In genomic region chr9:87206064-87206661, GRCh38 we compare ENCODE assay signal across 19 cellular contexts.
DNase-seq lines count a peak whose midpoint lies in the region; TF ChIP-seq lines count a peak whose summit lies in the region.
"Had no signal": no experiment of that assay in that cellular context is flagged by ENCODE, and none has a peak within 500 bp of the region (broad histone marks: within the 10 kb centered on the region; RNA-seq: fewer than 3 reads in every experiment).

No MANE protein-coding gene starts in this region.

- CTCF ChIA-PET in BJ (lab: Yijun Ruan, JAX): no interaction called here

- in situ Hi-C loops in astrocyte of the cerebellum (cut with HindIII; ENCODE audit: low sequenced_read_pairs): no loop called here

- TF ChIP-seq CTCF in BJ (IDR thresholded peaks at IDR 0.05; ENCODE audit: insufficient read depth, low read depth, low read length) (no peak), astrocyte of the cerebellum (IDR thresholded peaks at IDR 0.05; ENCODE audit: low read depth, low read length, missing control alignments) (no peak)

- POLR2A ChIA-PET in BJ (lab: Charles Lee): no interaction called here

- no peaks in the 10 kb centered on the region for H3K27me3 ChIP-seq in BJ (ENCODE audit: control insufficient read depth, insufficient read depth, low read length)
- H3K27me3 ChIP-seq: BLaER1, gastrocnemius medialis had no signal

- DNase-seq in BJ (ENCODE audit: low read depth) (peak; percentile 90), HT1080 (ENCODE audit: low read depth) (peak; percentile 56), astrocyte of the cerebellum (ENCODE audit: low read depth) (peak; percentile 68), hepatic stellate cell (ENCODE audit: low spot score) (peak; percentile 27), NCI-H2107 (lab: John Stamatoyannopoulos, UW) (no peak), NCI-H2171 treated with DMSO at 0.1 percent for 48 hours (lab: John Stamatoyannopoulos, UW) (no peak), NOMO-1 treated with dmso at 0.1 percent for 144 hours (lab: John Stamatoyannopoulos, UW; ENCODE audit: unreplicated experiment) (no peak)
- DNase-seq in stimulated activated CD4-positive, alpha-beta T cell treated with anti-CD3 and anti-CD28 coated beads, Interleukin-12 subunit alpha, Interleukin-12 subunit beta, amount 100 ng/mL, for 4 hours: no peak
- DNase-seq: activated CD4-positive, CD25-positive, alpha-beta regulatory T cell treated with anti-CD3 and anti-CD28 coated beads, Interleukin-2, amount 50 U/mL, for 72 hours; activated CD8-positive, alpha-beta memory T cell treated with anti-CD3 and anti-CD28 coated beads, Interleukin-2, amount 50 U/mL, for 48 hours; activated naive CD4-positive, alpha-beta T cell treated with Interleukin-2 at 50 U/mL for 16 hours; DMS 273 treated with DMSO at 0.1 percent for 48 hours; effector CD4-positive, alpha-beta T cell; gastrocnemius medialis; lower lobe of right lung; natural killer cell; SHP77; substantia nigra had no signal

- no peaks in the 10 kb centered on the region for H3K36me3 ChIP-seq in BJ (ENCODE audit: control insufficient read depth, insufficient read depth, low read length)
- H3K36me3 ChIP-seq: BLaER1, gastrocnemius medialis, lower lobe of right lung had no signal

- H3K4me3 ChIP-seq in BJ (ENCODE audit: low read depth, low read length) (no peak overlapping the region), astrocyte of the cerebellum (ENCODE audit: low read depth, low read length) (no peak overlapping the region)
- H3K4me3 ChIP-seq: BLaER1, gastrocnemius medialis, lower lobe of right lung had no signal

Comparison
In these comparisons a context has a peak if more than half of its experiments do, and no peak if none do; other contexts are left out.
1. DNase-seq: peak in BJ (single experiment), HT1080 (single experiment), astrocyte of the cerebellum (single experiment) and hepatic stellate cell (single experiment); none in NCI-H2107 (single experiment), NCI-H2171 treated with DMSO at 0.1 percent for 48 hours (single experiment), NOMO-1 treated with dmso at 0.1 percent for 144 hours (single experiment) and stimulated activated CD4-positive, alpha-beta T cell treated with anti-CD3 and anti-CD28 coated beads, Interleukin-12 subunit alpha, Interleukin-12 subunit beta, amount 100 ng/mL, for 4 hours (single experiment).